In the genomic region with DNA sequence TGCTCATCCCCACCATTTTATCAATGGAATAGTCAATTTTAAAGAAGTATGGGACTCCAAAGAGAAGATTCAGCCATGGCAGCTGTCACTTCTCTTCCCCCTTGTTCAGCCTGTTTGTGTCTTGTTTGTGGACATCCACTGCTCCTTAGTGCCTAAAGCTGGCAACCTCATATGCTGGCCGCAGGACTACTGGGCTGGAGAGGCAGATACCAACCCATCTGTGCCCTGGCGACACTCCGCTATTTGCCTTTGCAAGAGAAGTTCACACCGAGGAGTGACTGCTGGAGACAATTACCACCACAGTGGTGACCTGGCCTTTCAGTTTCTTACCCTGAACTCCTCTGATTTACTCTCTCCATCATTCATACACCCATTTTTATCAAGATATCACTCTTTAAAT, we compare ENCODE assay signal across 34 cellular contexts.
"Had no signal": no experiment of that assay in that cellular context is flagged by ENCODE, and none has a peak within 500 bp of the region (broad histone marks: within the 10 kb centered on the region; RNA-seq: fewer than 3 reads in every experiment).

No MANE protein-coding gene starts in this region.

- H3K27me3 ChIP-seq: ascending aorta, cardiac muscle cell had no signal

- ATAC-seq: activated CD4-positive, alpha-beta T cell treated with anti-CD3 and anti-CD28 coated beads for 36 hours; activated CD4-positive, CD25-positive, alpha-beta regulatory T cell treated with anti-CD3 and anti-CD28 coated beads, Interleukin-2, amount 50 U/mL, for 24 hours; activated CD8-positive, alpha-beta memory T cell treated with anti-CD3 and anti-CD28 coated beads, Interleukin-2, amount 10 ng/mL, durations not matched to agents 7 days and 5 days; activated CD8-positive, alpha-beta T cell treated with anti-CD3 and anti-CD28 coated beads, Interleukin-2, amount 10 ng/mL, durations not matched to agents 7 days and 5 days; activated naive CD8-positive, alpha-beta T cell treated with anti-CD3 and anti-CD28 coated beads, Interleukin-2, amount 50 U/mL, for 24 hours; T-cell; T-helper 17 cell had no signal

- H3K9me3 Mint-ChIP-seq: activated CD4-positive, alpha-beta memory T cell treated with anti-CD3 and anti-CD28 coated beads, Interleukin-2, amount 10 ng/mL, durations not matched to agents 7 days and 5 days; activated CD4-positive, alpha-beta T cell treated with anti-CD3 and anti-CD28 coated beads, Interleukin-2, amount 10 ng/mL, durations not matched to agents 7 days and 5 days; activated naive CD4-positive, alpha-beta T cell treated with anti-CD3 and anti-CD28 coated beads, Interleukin-2, amount 10 ng/mL, durations not matched to agents 7 days and 5 days; activated naive CD4-positive, alpha-beta T cell treated with anti-CD3 and anti-CD28 coated beads, Interleukin-2, amount 50 U/mL, for 24 hours; activated naive CD8-positive, alpha-beta T cell treated with anti-CD3 and anti-CD28 coated beads, Interleukin-2, amount 10 ng/mL, durations not matched to agents 7 days and 5 days; activated naive CD8-positive, alpha-beta T cell treated with anti-CD3 and anti-CD28 coated beads, Interleukin-2, amount 50 U/mL, for 24 hours; activated T-cell treated with anti-CD3 and anti-CD28 coated beads, Interleukin-2, amount 50 U/mL, for 24 hours; activated T-helper 2 cell treated with anti-CD3 and anti-CD28 coated beads, Interferon-gamma antibody, Interleukin-2, Interleukin-4, amounts not matched to agents 10 μg/mL and 5 μg/mL and 100 μg/mL, durations not matched to agents 14 hours and 24 hours and 36 hours; central memory CD8-positive, alpha-beta T cell; T-cell; T-helper 2 cell treated with Interferon-gamma antibody and Interleukin-4, amounts not matched to agents 5 μg/mL and 100 μg/mL, for 36 hours had no signal

- H3K4me3 Mint-ChIP-seq: activated CD4-positive, alpha-beta memory T cell treated with anti-CD3 and anti-CD28 coated beads, Interleukin-2, amount 10 ng/mL, durations not matched to agents 7 days and 5 days; activated CD4-positive, alpha-beta T cell treated with anti-CD3 and anti-CD28 coated beads for 36 hours; activated CD4-positive, alpha-beta T cell treated with anti-CD3 and anti-CD28 coated beads, Interleukin-2, amount 10 ng/mL, durations not matched to agents 7 days and 5 days; activated CD8-positive, alpha-beta memory T cell treated with anti-CD3 and anti-CD28 coated beads, Interleukin-2, amount 10 ng/mL, durations not matched to agents 7 days and 5 days; activated CD8-positive, alpha-beta T cell treated with anti-CD3 and anti-CD28 coated beads, Interleukin-2, amount 10 ng/mL, durations not matched to agents 7 days and 5 days; activated naive CD4-positive, alpha-beta T cell treated with anti-CD3 and anti-CD28 coated beads, Interleukin-2, amount 10 ng/mL, durations not matched to agents 7 days and 5 days; activated naive CD4-positive, alpha-beta T cell treated with anti-CD3 and anti-CD28 coated beads, Interleukin-2, amount 50 U/mL, for 24 hours; activated naive CD8-positive, alpha-beta T cell; activated naive CD8-positive, alpha-beta T cell treated with anti-CD3 and anti-CD28 coated beads, Interleukin-2, amount 10 ng/mL, durations not matched to agents 7 days and 5 days; activated naive CD8-positive, alpha-beta T cell treated with anti-CD3 and anti-CD28 coated beads, Interleukin-2, amount 50 U/mL, for 24 hours; activated T-cell treated with anti-CD3 and anti-CD28 coated beads, Interleukin-2, amount 50 U/mL, for 24 hours; brain; central memory CD8-positive, alpha-beta T cell; T-cell; T-helper 17 cell; T-helper 2 cell treated with Interferon-gamma antibody and Interleukin-4, amounts not matched to agents 5 μg/mL and 100 μg/mL, for 36 hours had no signal

- H3K4me3 ChIP-seq: ascending aorta, cardiac muscle cell had no signal

- H3K27ac Mint-ChIP-seq: activated CD4-positive, alpha-beta memory T cell treated with anti-CD3 and anti-CD28 coated beads, Interleukin-2, amount 10 ng/mL, durations not matched to agents 7 days and 5 days; activated CD4-positive, alpha-beta T cell treated with anti-CD3 and anti-CD28 coated beads for 36 hours; activated CD4-positive, alpha-beta T cell treated with anti-CD3 and anti-CD28 coated beads, Interleukin-2, amount 10 ng/mL, durations not matched to agents 7 days and 5 days; activated CD8-positive, alpha-beta memory T cell treated with anti-CD3 and anti-CD28 coated beads, Interleukin-2, amount 10 ng/mL, durations not matched to agents 7 days and 5 days; activated CD8-positive, alpha-beta T cell treated with anti-CD3 and anti-CD28 coated beads, Interleukin-2, amount 10 ng/mL, durations not matched to agents 7 days and 5 days; activated naive CD4-positive, alpha-beta T cell treated with anti-CD3 and anti-CD28 coated beads, Interleukin-2, amount 10 ng/mL, durations not matched to agents 7 days and 5 days; activated naive CD4-positive, alpha-beta T cell treated with anti-CD3 and anti-CD28 coated beads, Interleukin-2, amount 50 U/mL, for 24 hours; activated naive CD8-positive, alpha-beta T cell; activated naive CD8-positive, alpha-beta T cell treated with anti-CD3 and anti-CD28 coated beads, Interleukin-2, amount 10 ng/mL, durations not matched to agents 7 days and 5 days; activated naive CD8-positive, alpha-beta T cell treated with anti-CD3 and anti-CD28 coated beads, Interleukin-2, amount 50 U/mL, for 24 hours; activated T-cell treated with anti-CD3 and anti-CD28 coated beads, Interleukin-2, amount 50 U/mL, for 24 hours; activated T-helper 2 cell treated with anti-CD3 and anti-CD28 coated beads, Interferon-gamma antibody, Interleukin-2, Interleukin-4, amounts not matched to agents 10 μg/mL and 5 μg/mL and 100 μg/mL, durations not matched to agents 14 hours and 24 hours and 36 hours; brain; T-cell; T-helper 17 cell; T-helper 2 cell treated with Interferon-gamma antibody and Interleukin-4, amounts not matched to agents 5 μg/mL and 100 μg/mL, for 36 hours had no signal

- H3K9me3 ChIP-seq: ascending aorta had no signal

- DNase-seq: activated CD4-positive, alpha-beta memory T cell treated with anti-CD3 and anti-CD28 coated beads, Interleukin-2, amount 10 ng/mL, durations not matched to agents 7 days and 5 days; activated CD4-positive, alpha-beta T cell treated with anti-CD3 and anti-CD28 coated beads for 1 hour; activated CD4-positive, alpha-beta T cell treated with anti-CD3 and anti-CD28 coated beads for 36 hours; activated CD4-positive, alpha-beta T cell treated with anti-CD3 and anti-CD28 coated beads for 48 hours; activated CD4-positive, alpha-beta T cell treated with anti-CD3 and anti-CD28 coated beads, Interleukin-2, amount 10 ng/mL, durations not matched to agents 7 days and 5 days; activated CD4-positive, alpha-beta T cell treated with anti-CD3 and anti-CD28 coated beads, Interleukin-2, amount 50 U/mL, for 48 hours; activated CD4-positive, CD25-positive, alpha-beta regulatory T cell; activated CD8-positive, alpha-beta memory T cell treated with anti-CD3 and anti-CD28 coated beads for 24 hours; activated CD8-positive, alpha-beta memory T cell treated with anti-CD3 and anti-CD28 coated beads, Interleukin-2, amount 10 ng/mL, durations not matched to agents 7 days and 5 days; activated CD8-positive, alpha-beta memory T cell treated with anti-CD3 and anti-CD28 coated beads, Interleukin-2, amount 50 U/mL, for 48 hours; activated CD8-positive, alpha-beta T cell treated with anti-CD3 and anti-CD28 coated beads, Interleukin-2, amount 10 ng/mL, durations not matched to agents 7 days and 5 days; activated effector memory CD4-positive, alpha-beta T cell treated with Interleukin-2 at 50 U/mL for 16 hours; activated gamma-delta T cell; activated naive CD4-positive, alpha-beta T cell treated with anti-CD3 and anti-CD28 coated beads, Interleukin-2, amount 10 ng/mL, durations not matched to agents 7 days and 5 days; activated naive CD4-positive, alpha-beta T cell treated with Interleukin-2 at 50 U/mL for 16 hours; activated naive CD8-positive, alpha-beta T cell treated with anti-CD3 and anti-CD28 coated beads, Interleukin-2, amount 10 ng/mL, durations not matched to agents 7 days and 5 days; activated naive CD8-positive, alpha-beta T cell treated with anti-CD3 and anti-CD28 coated beads, Interleukin-2, amount 50 U/mL, for 24 hours; activated T-cell treated with anti-CD3 and anti-CD28 coated beads, Interleukin-2, amount 50 U/mL, for 24 hours; activated T-cell treated with anti-CD3 and anti-CD28 coated beads, Interleukin-2, amount 50 U/mL, for 48 hours; amygdala; anterior cingulate cortex; T-cell; T-helper 17 cell; T-helper 9 cell had no signal

- H3K4me1 Mint-ChIP-seq: activated CD4-positive, alpha-beta memory T cell treated with anti-CD3 and anti-CD28 coated beads, Interleukin-2, amount 10 ng/mL, durations not matched to agents 7 days and 5 days; activated CD4-positive, alpha-beta T cell treated with anti-CD3 and anti-CD28 coated beads for 36 hours; activated CD4-positive, alpha-beta T cell treated with anti-CD3 and anti-CD28 coated beads, Interleukin-2, amount 10 ng/mL, durations not matched to agents 7 days and 5 days; activated CD8-positive, alpha-beta memory T cell treated with anti-CD3 and anti-CD28 coated beads, Interleukin-2, amount 10 ng/mL, durations not matched to agents 7 days and 5 days; activated naive CD4-positive, alpha-beta T cell treated with anti-CD3 and anti-CD28 coated beads, Interleukin-2, amount 10 ng/mL, durations not matched to agents 7 days and 5 days; activated naive CD4-positive, alpha-beta T cell treated with anti-CD3 and anti-CD28 coated beads, Interleukin-2, amount 50 U/mL, for 24 hours; activated naive CD8-positive, alpha-beta T cell treated with anti-CD3 and anti-CD28 coated beads, Interleukin-2, amount 10 ng/mL, durations not matched to agents 7 days and 5 days; activated naive CD8-positive, alpha-beta T cell treated with anti-CD3 and anti-CD28 coated beads, Interleukin-2, amount 50 U/mL, for 24 hours; central memory CD8-positive, alpha-beta T cell; T-cell had no signal

- H3K27ac ChIP-seq: ascending aorta, cardiac muscle cell, VCaP had no signal

- H3K27me3 Mint-ChIP-seq: activated CD4-positive, alpha-beta memory T cell treated with anti-CD3 and anti-CD28 coated beads, Interleukin-2, amount 10 ng/mL, durations not matched to agents 7 days and 5 days; central memory CD8-positive, alpha-beta T cell had no signal

- H3K36me3 ChIP-seq: ascending aorta, cardiac muscle cell had no signal

- H3K36me3 Mint-ChIP-seq: activated CD8-positive, alpha-beta memory T cell treated with anti-CD3 and anti-CD28 coated beads, Interleukin-2, amount 10 ng/mL, durations not matched to agents 7 days and 5 days; activated naive CD4-positive, alpha-beta T cell treated with anti-CD3 and anti-CD28 coated beads, Interleukin-2, amount 10 ng/mL, durations not matched to agents 7 days and 5 days; activated naive CD4-positive, alpha-beta T cell treated with anti-CD3 and anti-CD28 coated beads, Interleukin-2, amount 50 U/mL, for 24 hours; activated naive CD8-positive, alpha-beta T cell; activated naive CD8-positive, alpha-beta T cell treated with anti-CD3 and anti-CD28 coated beads, Interleukin-2, amount 10 ng/mL, durations not matched to agents 7 days and 5 days; brain; T-cell had no signal

- H3K4me1 ChIP-seq: ascending aorta had no signal
